8 cellular contexts compared by ENCODE assay signal in genomic region chr20:25865715-25866656, GRCh38.
DNase-seq lines count a peak whose midpoint lies in the region; ATAC-seq and TF ChIP-seq lines count a peak whose summit lies in the region.

No MANE protein-coding gene starts in this region.

- TF ChIP-seq CTCF in DOHH2 (IDR thresholded peaks at IDR 0.05; ENCODE audit: low read depth, low read length, poor library complexity, severe bottlenecking), result no peak
- TF ChIP-seq CTCF in ovary (IDR thresholded peaks at IDR 0.05), result no peak
- no peak for TF ChIP-seq CTCF in tibial artery (IDR thresholded peaks at IDR 0.05)

- intact Hi-C loops in ovary (cut with DNase I) (no loop called here), tibial artery (cut with DNase I; ENCODE audit: low total_unique reads) (no loop called here)

- no peaks in the 10 kb centered on the region for H4K20me1 ChIP-seq in DOHH2 (ENCODE audit: control insufficient read depth, insufficient read depth, low read depth, low read length)

- H3K4me3 ChIP-seq in DOHH2 (ENCODE audit: low read length), result no peak overlapping the region
- H3K4me3 ChIP-seq in SJCRH30, result peak overlapping the region; percentile 40
- no peak overlapping the region for H3K4me3 ChIP-seq in ovary
- H3K4me3 ChIP-seq in tibial artery, result peak overlapping the region; percentile 34 to 45

- H3K79me2 ChIP-seq in DOHH2 (ENCODE audit: control insufficient read depth, low read length), result no peaks in the 10 kb centered on the region

- no peaks in the 10 kb centered on the region for H3K9me3 Mint-ChIP-seq in IgD-negative memory B cell
- H3K9me3 Mint-ChIP-seq in activated naive CD8-positive, alpha-beta T cell (ENCODE audit: low read depth), result no peaks in the 10 kb centered on the region

- no peak overlapping the region for H3K27ac ChIP-seq in DOHH2 (ENCODE audit: low read depth, low read length)
- no peak overlapping the region for H3K27ac ChIP-seq in SJCRH30
- no peak overlapping the region for H3K27ac ChIP-seq in ovary
- peak overlapping the region in 1 of 2 donors; percentile 8 for H3K27ac ChIP-seq in tibial artery

- peaks cover 14 to 29% (median 17%) of the 10 kb centered on the region in 3 donors for H3K4me1 Mint-ChIP-seq in IgD-negative memory B cell
- peaks cover 50% of the 10 kb centered on the region for H3K4me1 Mint-ChIP-seq in activated naive CD8-positive, alpha-beta T cell (ENCODE audit: low read depth)

- H3K27ac Mint-ChIP-seq in IgD-negative memory B cell, result peak overlapping the region; percentile 67 to 84 (median 82)
- H3K27ac Mint-ChIP-seq in activated naive CD8-positive, alpha-beta T cell, result no peak overlapping the region

- peak overlapping the region; percentile 37 for H3K4me2 ChIP-seq in DOHH2 (ENCODE audit: low read length)

- H3F3A ChIP-seq in DOHH2 (ENCODE audit: control insufficient read depth, insufficient read depth), result no peaks in the 10 kb centered on the region

- peaks cover 3% of the 10 kb centered on the region; the same call in 1 of the 2 replicates for H3K27me3 ChIP-seq in DOHH2 (ENCODE audit: control insufficient read depth, low read length)
- peaks cover 10% of the 10 kb centered on the region; the same call in 1 of the 2 replicates for H3K27me3 ChIP-seq in SJCRH30
- H3K27me3 ChIP-seq in ovary, result no peaks in the 10 kb centered on the region
- H3K27me3 ChIP-seq in tibial artery, result no peaks in the 10 kb centered on the region

- ATAC-seq in GM21423 (IDR thresholded peaks at IDR 0.05; ENCODE audit: unreplicated experiment), result no peak

- no peak for TF ChIP-seq POLR2A in ovary (IDR thresholded peaks at IDR 0.05)

- WGBS in ovary, 3 donors, result 26 to 29% (median 28%) methylated on average over 40 to 43 of the region's 43 CpGs

- H3K27me3 Mint-ChIP-seq in IgD-negative memory B cell, result peaks cover 49% of the 10 kb centered on the region
- H3K27me3 Mint-ChIP-seq in activated naive CD8-positive, alpha-beta T cell, result peaks cover 25% of the 10 kb centered on the region

- DNase-seq in SJCRH30 (peak; percentile 46 to 61), glomerular visceral epithelial cell (ENCODE audit: extremely low spot score) (peak; percentile 80), ovary (peak; percentile 65 to 78 (median 74)), tibial artery (peak in 1 of 2 donors; percentile 80)

- TF ChIP-seq EP300 in ovary (IDR thresholded peaks at IDR 0.05), result no peak

- H3K9me3 ChIP-seq in DOHH2 (ENCODE audit: control insufficient read depth, insufficient read depth, low read length) (no peaks in the 10 kb centered on the region), SJCRH30 (replicated peaks) (no peaks in the 10 kb centered on the region), ovary (no peaks in the 10 kb centered on the region), tibial artery (no peaks in the 10 kb centered on the region)

- peaks cover 2% of the 10 kb centered on the region for H3K36me3 Mint-ChIP-seq in IgD-negative memory B cell
- no peaks in the 10 kb centered on the region for H3K36me3 Mint-ChIP-seq in activated naive CD8-positive, alpha-beta T cell

- peak overlapping the region; percentile 64 to 85 (median 72) for H3K4me3 Mint-ChIP-seq in IgD-negative memory B cell
- peak overlapping the region; percentile 65 for H3K4me3 Mint-ChIP-seq in activated naive CD8-positive, alpha-beta T cell

- H3K36me3 ChIP-seq in DOHH2 (ENCODE audit: control insufficient read depth, low read length) (no peaks in the 10 kb centered on the region), SJCRH30 (no peaks in the 10 kb centered on the region), ovary (no peaks in the 10 kb centered on the region), tibial artery (no peaks in the 10 kb centered on the region)

- no peaks in the 10 kb centered on the region for H3K9me2 ChIP-seq in DOHH2 (replicated peaks; ENCODE audit: control insufficient read depth, low read length)

- H3K4me1 ChIP-seq in DOHH2 (ENCODE audit: control insufficient read depth, low read length) (no peaks in the 10 kb centered on the region), SJCRH30 (no peaks in the 10 kb centered on the region), ovary (ENCODE audit: insufficient read depth) (peaks cover 6% of the 10 kb centered on the region), tibial artery (peaks cover 0 to 48% (median 34%) of the 10 kb centered on the region in 4 donors)

Comparison
In these comparisons a context has a peak if more than half of its experiments do, and no peak if none do; other contexts are left out.
1. H3K4me3 ChIP-seq: peak in SJCRH30 (single experiment) and tibial artery (2 of 2); none in DOHH2 (single experiment) and ovary (single experiment).